Comparison of ENCODE assay signal across 30 cellular contexts in the genomic region with DNA sequence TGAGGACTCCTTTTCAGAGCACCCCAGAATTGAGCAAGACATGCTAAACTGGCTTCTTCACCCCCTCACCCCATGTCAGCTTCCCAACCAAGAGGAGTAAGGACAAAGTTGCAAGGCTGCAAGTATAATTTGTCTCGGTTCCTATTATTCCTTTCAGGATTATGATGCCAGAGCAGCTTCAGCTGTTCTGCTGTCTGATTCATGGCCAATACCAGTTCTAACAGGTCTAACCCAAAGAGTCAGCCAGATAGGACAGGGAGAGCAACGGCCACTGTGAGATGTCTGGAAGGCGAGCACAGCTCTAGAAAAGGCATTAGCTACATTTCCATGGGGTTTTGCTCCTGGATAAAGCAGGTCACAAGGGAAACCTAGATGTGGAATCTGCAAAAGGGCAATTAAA. TPM values are rescaled to one million over a fixed set of nuclear protein-coding genes. Genes with fewer than 3 reads are reported as not detected.
A peak's percentile ranks its signal among the peaks of the same experiment; 100 is the strongest.
DNase-seq lines count a peak whose midpoint lies in the region; TF ChIP-seq lines count a peak whose summit lies in the region.
"Had no signal": no experiment of that assay in that cellular context is flagged by ENCODE, and none has a peak within 500 bp of the region (broad histone marks: within the 10 kb centered on the region; RNA-seq: fewer than 3 reads in every experiment).

No MANE protein-coding gene starts in this region.

- CTCF ChIA-PET in A673 (lab: Charles Lee) = no interaction called here

- H3K4me1 Mint-ChIP-seq in HFFc6 (ENCODE audit: low read depth) (peaks cover 21% of the 10 kb centered on the region), brain (peaks cover 41% of the 10 kb centered on the region)
- H3K4me1 Mint-ChIP-seq: activated CD4-positive, alpha-beta T cell treated with anti-CD3 and anti-CD28 coated beads for 36 hours had no signal

- H3K27ac Mint-ChIP-seq in HFFc6 (peak overlapping the region; percentile 14; the same call in 1 of the 2 replicates), brain (peak overlapping the region in 3 of 5 experiments; percentile 23 to 79 (median 75))
- H3K27ac Mint-ChIP-seq: activated CD4-positive, alpha-beta T cell treated with anti-CD3 and anti-CD28 coated beads for 36 hours; activated naive CD8-positive, alpha-beta T cell; dendritic cell treated with granulocyte-macrophage colony-stimulating factor and Interleukin-4, amounts not matched to agents 40 ng/mL and 50 ng/mL, for 4 days; endodermal cell; T-helper 2 cell treated with Interferon-gamma antibody and Interleukin-4, amounts not matched to agents 5 μg/mL and 100 μg/mL, for 36 hours had no signal

- no peaks in the 10 kb centered on the region for H3K9me3 ChIP-seq in A673 (ENCODE audit: low read depth, low read length, poor library complexity, severe bottlenecking)
- H3K9me3 ChIP-seq: BLaER1 treated with 17β-estradiol and CSF1 and Interleukin-3, amounts not matched to agents 10 nM and 100 nM; Caco-2; spleen had no signal

- POLR2A ChIA-PET in A673 (lab: Charles Lee; ENCODE audit: low non-redundant PET) = no interaction called here

- H3K36me3 Mint-ChIP-seq in HFFc6 (ENCODE audit: low read depth) (no peaks in the 10 kb centered on the region), brain (no peaks in the 10 kb centered on the region)
- H3K36me3 Mint-ChIP-seq: activated naive CD8-positive, alpha-beta T cell had no signal

- H3K27me3 ChIP-seq in A673 (replicated peaks; ENCODE audit: insufficient read depth, low read depth, low read length, poor library complexity) = no peaks in the 10 kb centered on the region
- H3K27me3 ChIP-seq: BLaER1 treated with 17β-estradiol and CSF1 and Interleukin-3, amounts not matched to agents 10 nM and 100 nM; spleen had no signal

- intact Hi-C loops in A673 (cut with micrococcal nuclease; ENCODE audit: unreplicated experiment) = no loop called here

- no TSS peak for BruUV-seq in A673 (replicated peaks; lab: Mats Ljungman, UMichigan)

- peak overlapping the region; percentile 39 for H3K27ac ChIP-seq in A673 (ENCODE audit: low read depth, low read length, poor library complexity, severe bottlenecking)
- H3K27ac ChIP-seq: BLaER1 treated with 17β-estradiol and CSF1 and Interleukin-3, amounts not matched to agents 10 nM and 100 nM; HL-60; parathyroid adenoma; spleen had no signal

- TF ChIP-seq CTCF in A673 (conservative IDR thresholded peaks at IDR 0.05; ENCODE audit: low read depth, low read length) (no peak), HFFc6 (IDR thresholded peaks at IDR 0.05) (no peak), brain (conservative IDR thresholded peaks at IDR 0.05) (no peak)

- no peaks in the 10 kb centered on the region for H3K36me3 ChIP-seq in A673 (ENCODE audit: insufficient read depth, low read length, poor library complexity, severe bottlenecking)
- H3K36me3 ChIP-seq: spleen had no signal

- peaks cover 51% of the 10 kb centered on the region for H3K4me1 ChIP-seq in A673 (ENCODE audit: insufficient read depth, low read length, poor library complexity, severe bottlenecking)
- H3K4me1 ChIP-seq: Caco-2 had no signal

- no peaks in the 10 kb centered on the region; the same call in 1 of the 2 replicates for H3K27me3 Mint-ChIP-seq in HFFc6 (ENCODE audit: insufficient read depth)
- no peaks in the 10 kb centered on the region for H3K27me3 Mint-ChIP-seq in brain
- H3K27me3 Mint-ChIP-seq: activated CD4-positive, alpha-beta T cell treated with anti-CD3 and anti-CD28 coated beads for 36 hours; activated naive CD8-positive, alpha-beta T cell; dendritic cell treated with granulocyte-macrophage colony-stimulating factor and Interleukin-4, amounts not matched to agents 40 ng/mL and 50 ng/mL, for 4 days had no signal

- H3K4me3 Mint-ChIP-seq in HFFc6 (no peak overlapping the region), brain (no peak overlapping the region)
- H3K4me3 Mint-ChIP-seq: activated CD4-positive, alpha-beta T cell treated with anti-CD3 and anti-CD28 coated beads for 36 hours; activated naive CD8-positive, alpha-beta T cell; dendritic cell treated with granulocyte-macrophage colony-stimulating factor and Interleukin-4, amounts not matched to agents 40 ng/mL and 50 ng/mL, for 4 days; endodermal cell; T-helper 2 cell treated with Interferon-gamma antibody and Interleukin-4, amounts not matched to agents 5 μg/mL and 100 μg/mL, for 36 hours had no signal

- H3K9me3 Mint-ChIP-seq in HFFc6 (no peaks in the 10 kb centered on the region), brain (no peaks in the 10 kb centered on the region)
- H3K9me3 Mint-ChIP-seq: dendritic cell treated with granulocyte-macrophage colony-stimulating factor and Interleukin-4, amounts not matched to agents 40 ng/mL and 50 ng/mL, for 4 days; endodermal cell; T-helper 2 cell treated with Interferon-gamma antibody and Interleukin-4, amounts not matched to agents 5 μg/mL and 100 μg/mL, for 36 hours had no signal

- no peak overlapping the region for H3K4me3 ChIP-seq in A673 (ENCODE audit: low read depth, low read length, poor library complexity, severe bottlenecking)
- H3K4me3 ChIP-seq: BLaER1 treated with 17β-estradiol and CSF1 and Interleukin-3, amounts not matched to agents 10 nM and 100 nM; spleen had no signal

- DNase-seq in A673 (ENCODE audit: low spot score) = no peak
- DNase-seq in HFFc6 = peak; percentile 28
- DNase-seq in medulla oblongata (ENCODE audit: extremely low spot score) = peak; percentile 13
- DNase-seq in AG08395 (ENCODE audit: low spot score) = no peak
- no peak for DNase-seq in activated T-cell treated with anti-CD3 and anti-CD28 coated beads, Interleukin-2, amount 50 U/mL, for 1 hour
- DNase-seq in KG1 (lab: John Stamatoyannopoulos, UW) = no peak
- no peak for DNase-seq in NCI-H510A treated with DMSO at 0.1 percent for 48 hours (lab: John Stamatoyannopoulos, UW)
- DNase-seq: ACHN; activated CD4-positive, alpha-beta T cell treated with anti-CD3 and anti-CD28 coated beads for 36 hours; activated effector memory CD4-positive, alpha-beta T cell treated with Interleukin-2 at 50 U/mL for 16 hours; activated T-cell treated with anti-CD3 and anti-CD28 coated beads for 4 hours; aorta; Caco-2; caudate nucleus; endodermal cell; glutamatergic neuron; kidney; NCI-H1105 treated with DMSO at 0.1 percent for 48 hours; NCI-H2081 treated with DMSO at 0.1 percent for 48 hours; right cardiac atrium; Right ventricle myocardium superior; spleen; trophoblast cell had no signal

RNA-seq across cellular contexts. Expression of gene HOOK1, which starts 53.3 kb away (rescaled TPM):
- 272 and 293 TPM in 2 replicates for total RNA-seq in A673 (2021)
- not detected for total RNA-seq in HFFc6 (2021; fragmentation: NEBNext Ultra II Directional; extraction: Animal tissue kit (Norgen Biotek cat#: 25700))
- 3.7 TPM for polyA plus RNA-seq in brain (ENCODE audit: insufficient read depth, low read depth, low replicate concordance)

Comparison
In these comparisons a context has a peak if more than half of its experiments do, and no peak if none do; other contexts are left out.
1. DNase-seq: peak in HFFc6 (single experiment) and medulla oblongata (single experiment); none in A673 (single experiment), AG08395 (single experiment), activated T-cell treated with anti-CD3 and anti-CD28 coated beads, Interleukin-2, amount 50 U/mL, for 1 hour (single experiment), KG1 (single experiment) and NCI-H510A treated with DMSO at 0.1 percent for 48 hours (single experiment).
2. RNA of gene HOOK1, which starts 53.3 kb away (total RNA-seq): 272 to 293 TPM in A673; not detected in HFFc6; every median in the first group is over 100 times any median in the second.